3 cellular contexts compared by ENCODE assay signal in genomic region chr22:17589810-17590375, GRCh38.
TF ChIP-seq lines count a peak whose summit lies in the region.

No MANE protein-coding gene starts in this region.

TF ChIP-seq in SK-N-SH treated with all-trans-retinoic acid at 6 μM for 48 hours, 23 proteins besides CTCF, POLR2A, EP300 and RAD21 (continues in another document):
- no peak for TF ChIP-seq PPARA (CRISPR knock-in tag; IDR thresholded peaks at IDR 0.05; ENCODE audit: borderline replicate concordance)
- TF ChIP-seq TCF4 (CRISPR knock-in tag; IDR thresholded peaks at IDR 0.05; ENCODE audit: borderline replicate concordance), result no peak
- no peak for TF ChIP-seq CSRNP3 (CRISPR knock-in tag; IDR thresholded peaks at IDR 0.05)
- no peak for TF ChIP-seq ESRRG (CRISPR knock-in tag; IDR thresholded peaks at IDR 0.05)
- no peak for TF ChIP-seq TOX (CRISPR knock-in tag; IDR thresholded peaks at IDR 0.05; ENCODE audit: borderline replicate concordance)
- TF ChIP-seq CSDC2 (CRISPR knock-in tag; IDR thresholded peaks at IDR 0.05), result no peak
- no peak for TF ChIP-seq TSHZ2 (CRISPR knock-in tag; IDR thresholded peaks at IDR 0.05)
- TF ChIP-seq ZFP3 (CRISPR knock-in tag; IDR thresholded peaks at IDR 0.05), result no peak
- TF ChIP-seq BACH2 (CRISPR knock-in tag; IDR thresholded peaks at IDR 0.05; ENCODE audit: borderline replicate concordance), result no peak
- no peak for TF ChIP-seq RARB (CRISPR knock-in tag; IDR thresholded peaks at IDR 0.05)
- TF ChIP-seq, protein P1, sequence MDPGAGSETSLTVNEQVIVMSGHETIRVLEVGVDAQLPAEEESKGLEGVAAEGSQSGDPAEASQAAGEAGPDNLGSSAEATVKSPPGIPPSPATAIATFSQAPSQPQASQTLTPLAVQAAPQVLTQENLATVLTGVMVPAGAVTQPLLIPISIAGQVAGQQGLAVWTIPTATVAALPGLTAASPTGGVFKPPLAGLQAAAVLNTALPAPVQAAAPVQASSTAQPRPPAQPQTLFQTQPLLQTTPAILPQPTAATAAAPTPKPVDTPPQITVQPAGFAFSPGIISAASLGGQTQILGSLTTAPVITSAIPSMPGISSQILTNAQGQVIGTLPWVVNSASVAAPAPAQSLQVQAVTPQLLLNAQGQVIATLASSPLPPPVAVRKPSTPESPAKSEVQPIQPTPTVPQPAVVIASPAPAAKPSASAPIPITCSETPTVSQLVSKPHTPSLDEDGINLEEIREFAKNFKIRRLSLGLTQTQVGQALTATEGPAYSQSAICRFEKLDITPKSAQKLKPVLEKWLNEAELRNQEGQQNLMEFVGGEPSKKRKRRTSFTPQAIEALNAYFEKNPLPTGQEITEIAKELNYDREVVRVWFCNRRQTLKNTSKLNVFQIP (CRISPR knock-in tag; IDR thresholded peaks at IDR 0.05; ENCODE audit: borderline replicate concordance, low read depth), result no peak
- TF ChIP-seq SNAI2 (CRISPR knock-in tag; IDR thresholded peaks at IDR 0.05), result no peak
- no peak for TF ChIP-seq ZFP30 (CRISPR knock-in tag; IDR thresholded peaks at IDR 0.05)

TF ChIP-seq in SK-N-SH, 30 proteins besides CTCF, POLR2A, EP300 and RAD21:
- TF ChIP-seq ELF1 (IDR thresholded peaks at IDR 0.05) (no peak), ZBTB33 (IDR thresholded peaks at IDR 0.05; ENCODE audit: borderline replicate concordance, low read depth) (no peak)

TF ChIP-seq in IMR-90, 13 proteins besides CTCF, POLR2A, EP300 and RAD21:
- no peak for TF ChIP-seq RCOR1 (IDR thresholded peaks at IDR 0.05; ENCODE audit: insufficient replicate concordance, low read length)
- no peak for TF ChIP-seq CEBPB (IDR thresholded peaks at IDR 0.05; ENCODE audit: low read depth, low read length)
- no peak for TF ChIP-seq ELK1 (IDR thresholded peaks at IDR 0.05; ENCODE audit: borderline replicate concordance, low read depth, low read length)
- TF ChIP-seq MAFK (IDR thresholded peaks at IDR 0.05; ENCODE audit: low read depth, low read length), result no peak
